In genomic region chr11:36499325-36499724, GRCh38 we compare ENCODE assay signal across 14 cellular contexts.
"Had no signal": no experiment of that assay in that cellular context is flagged by ENCODE, and none has a peak within 500 bp of the region (broad histone marks: within the 10 kb centered on the region; RNA-seq: fewer than 3 reads in every experiment).

No MANE protein-coding gene starts in this region.

- H3K27me3 Mint-ChIP-seq: activated B cell treated with CpG ODN at 0.5 μM for 24 hours; dendritic cell treated with granulocyte-macrophage colony-stimulating factor and Interleukin-4, amounts not matched to agents 40 ng/mL and 50 ng/mL, for 4 days; stimulated activated naive CD8-positive, alpha-beta T cell treated with anti-CD3 and anti-CD28 coated beads, Interleukin-15, amount 100 ng/mL, for 72 hours had no signal

- ATAC-seq: left colon had no signal

- H3K27ac Mint-ChIP-seq: activated B cell treated with CpG ODN at 0.5 μM for 24 hours had no signal

- DNase-seq: activated B cell treated with CpG ODN at 0.5 μM for 24 hours; activated CD4-positive, alpha-beta T cell treated with anti-CD3 and anti-CD28 coated beads, Interleukin-2, amount 50 U/mL, for 4 hours; activated gamma-delta T cell treated with Interleukin-2 at 50 U/mL for 16 hours; activated T-cell treated with anti-CD3 and anti-CD28 coated beads, Interleukin-2, amount 50 U/mL, for 48 hours; endodermal cell; glutamatergic neuron; left colon; ovary; stimulated activated CD4-positive, alpha-beta T cell treated with anti-CD3 and anti-CD28 coated beads, Interleukin-15, amount 100 ng/mL, for 24 hours; stimulated activated CD4-positive, alpha-beta T cell treated with anti-CD3 and anti-CD28 coated beads, Interleukin-4, amount 100 ng/mL, for 4 hours; stimulated activated naive CD8-positive, alpha-beta T cell treated with anti-CD3 and anti-CD28 coated beads, Interleukin-15, amount 100 ng/mL, for 72 hours; T-helper 2 cell; testis had no signal

- H3K9me3 Mint-ChIP-seq: activated B cell treated with CpG ODN at 0.5 μM for 24 hours; dendritic cell treated with granulocyte-macrophage colony-stimulating factor and Interleukin-4, amounts not matched to agents 40 ng/mL and 50 ng/mL, for 4 days; endodermal cell; stimulated activated naive CD8-positive, alpha-beta T cell treated with anti-CD3 and anti-CD28 coated beads, Interleukin-15, amount 100 ng/mL, for 72 hours had no signal

- H3K4me3 Mint-ChIP-seq: activated B cell treated with CpG ODN at 0.5 μM for 24 hours; dendritic cell treated with granulocyte-macrophage colony-stimulating factor and Interleukin-4, amounts not matched to agents 40 ng/mL and 50 ng/mL, for 4 days; endodermal cell; stimulated activated naive CD8-positive, alpha-beta T cell treated with anti-CD3 and anti-CD28 coated beads, Interleukin-15, amount 100 ng/mL, for 72 hours had no signal
